ENCODE assay signal across 8 cellular contexts in the genomic region with DNA sequence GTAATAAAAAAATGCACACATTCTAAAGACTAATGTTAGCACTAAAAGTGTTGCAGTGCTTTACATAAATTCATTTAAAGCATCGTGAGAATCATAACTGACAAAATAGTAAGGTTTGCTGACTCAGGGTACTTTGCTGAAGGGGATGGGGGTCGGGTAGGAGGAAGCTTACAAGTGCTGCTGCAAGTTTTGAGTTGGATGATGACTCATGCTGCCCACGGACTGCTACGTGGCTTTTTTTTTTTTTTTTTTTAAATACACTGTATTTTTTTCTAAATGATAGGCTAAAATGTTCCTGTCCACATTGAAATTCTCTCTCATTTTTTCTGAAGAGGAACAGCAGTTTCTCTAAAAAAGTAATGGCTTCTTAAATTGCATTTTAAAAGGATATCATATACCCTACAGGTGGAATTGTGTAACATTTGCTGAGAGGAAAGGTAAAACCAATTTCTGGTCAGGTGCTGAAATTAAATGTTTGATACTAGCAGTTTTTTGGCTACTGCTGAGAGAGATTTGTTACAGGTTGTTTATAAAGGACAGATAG. TPM values are rescaled to one million over a fixed set of nuclear protein-coding genes. Genes with fewer than 3 reads are reported as not detected.
DNase-seq lines count a peak whose midpoint lies in the region; ATAC-seq and TF ChIP-seq lines count a peak whose summit lies in the region.

No MANE protein-coding gene starts in this region.

- TF ChIP-seq CTCF in epithelial cell of esophagus (IDR thresholded peaks at IDR 0.05; ENCODE audit: insufficient read depth, low read depth, low read length, missing control alignments) (no peak), natural killer cell (IDR thresholded peaks at IDR 0.05) (no peak)

- no peak for DNase-seq in Right ventricle myocardium superior
- no peak for DNase-seq in cardiac septum (ENCODE audit: low spot score)
- peak; percentile 87 for DNase-seq in NCI-H226
- DNase-seq in activated CD8-positive, alpha-beta memory T cell treated with anti-CD3 and anti-CD28 coated beads for 4 hours (ENCODE audit: low read depth in 2 of 2): peak; percentile 43 to 62
- DNase-seq in epithelial cell of esophagus (ENCODE audit: low read depth): peak; percentile 96
- no peak for DNase-seq in natural killer cell
- peak; percentile 41 to 64 for DNase-seq in stimulated activated naive CD8-positive, alpha-beta T cell treated with anti-CD3 and anti-CD28 coated beads, Interleukin-15, amount 100 ng/mL, for 72 hours
- no peak for DNase-seq in left lobe of liver (ENCODE audit: low spot score)

- intact Hi-C loops in Right ventricle myocardium superior (cut with DNase I): loop anchor here (5.0 kb wide), 1 partner anchor 49 kb away; the partner anchor contains the start of gene LEO1
- intact Hi-C loops in cardiac septum (cut with DNase I): no loop called here
- intact Hi-C loops in natural killer cell (cut with micrococcal nuclease): loop anchor here (1.0 kb wide), 1 partner anchor 50 kb away; the partner anchor contains the start of gene LEO1

- peak overlapping the region; percentile 95 to 99 for H3K27ac Mint-ChIP-seq in natural killer cell
- H3K27ac Mint-ChIP-seq in stimulated activated naive CD8-positive, alpha-beta T cell treated with anti-CD3 and anti-CD28 coated beads, Interleukin-15, amount 100 ng/mL, for 72 hours: peak overlapping the region; percentile 4 to 94

- H3K4me1 Mint-ChIP-seq in natural killer cell: peaks cover 32 to 36% of the 10 kb centered on the region in 2 donors
- peaks cover 44% of the 10 kb centered on the region for H3K4me1 Mint-ChIP-seq in stimulated activated naive CD8-positive, alpha-beta T cell treated with anti-CD3 and anti-CD28 coated beads, Interleukin-15, amount 100 ng/mL, for 72 hours

- H3K27me3 Mint-ChIP-seq in natural killer cell (ENCODE audit: low read depth in 2 of 2): peaks cover 0 to 3% of the 10 kb centered on the region in 2 donors
- peaks cover 11% of the 10 kb centered on the region for H3K27me3 Mint-ChIP-seq in stimulated activated naive CD8-positive, alpha-beta T cell treated with anti-CD3 and anti-CD28 coated beads, Interleukin-15, amount 100 ng/mL, for 72 hours

- H3K4me3 Mint-ChIP-seq in natural killer cell: peak overlapping the region; percentile 92
- peak overlapping the region; percentile 88 to 91 for H3K4me3 Mint-ChIP-seq in stimulated activated naive CD8-positive, alpha-beta T cell treated with anti-CD3 and anti-CD28 coated beads, Interleukin-15, amount 100 ng/mL, for 72 hours

- no peaks in the 10 kb centered on the region for H3K36me3 Mint-ChIP-seq in natural killer cell

- no peaks in the 10 kb centered on the region for H3K9me3 Mint-ChIP-seq in natural killer cell
- H3K9me3 Mint-ChIP-seq in stimulated activated naive CD8-positive, alpha-beta T cell treated with anti-CD3 and anti-CD28 coated beads, Interleukin-15, amount 100 ng/mL, for 72 hours: no peaks in the 10 kb centered on the region

- peak overlapping the region; percentile 62 for H3K4me3 ChIP-seq in epithelial cell of esophagus (ENCODE audit: low read length)

- ATAC-seq in Right ventricle myocardium superior (ENCODE audit: poor library complexity) (peak; percentile 27), natural killer cell (peak in 2 of 3 donors; percentile 14 to 39), left lobe of liver (no peak)
- ATAC-seq in stimulated activated naive CD8-positive, alpha-beta T cell treated with anti-CD3 and anti-CD28 coated beads, Interleukin-15, amount 100 ng/mL, for 72 hours: peak; percentile 49

RNA-seq across cellular contexts. Expression of gene MAPK6, which starts 2.2 kb away (rescaled TPM):
- total RNA-seq in Right ventricle myocardium superior: 17.6 TPM
- total RNA-seq in cardiac septum: 20.1 TPM
- total RNA-seq in natural killer cell: 10 to 100 TPM; 33.0 to 36.2 (median 33.1) TPM
- 20.0 TPM for total RNA-seq in left lobe of liver

RNA-seq across cellular contexts. Expression of gene LEO1, which starts 49.6 kb away (rescaled TPM):
- total RNA-seq in Right ventricle myocardium superior: 7.8 TPM
- 7.0 TPM for total RNA-seq in cardiac septum
- total RNA-seq in natural killer cell: 10 to 100 TPM; 13.2 to 19.5 (median 16.0) TPM
- 10.1 TPM for total RNA-seq in left lobe of liver

Comparison
In these comparisons a context has a peak if more than half of its experiments do, and no peak if none do; other contexts are left out.
1. DNase-seq: peak in NCI-H226 (single experiment), activated CD8-positive, alpha-beta memory T cell treated with anti-CD3 and anti-CD28 coated beads for 4 hours (2 of 2), epithelial cell of esophagus (single experiment) and stimulated activated naive CD8-positive, alpha-beta T cell treated with anti-CD3 and anti-CD28 coated beads, Interleukin-15, amount 100 ng/mL, for 72 hours (2 of 2); none in Right ventricle myocardium superior (single experiment), cardiac septum (single experiment), natural killer cell (single experiment) and left lobe of liver (single experiment).